Comparison of ENCODE assay signal across 8 cellular contexts in genomic region chr17:79008666-79009387, GRCh38. TPM values are rescaled to one million over a fixed set of nuclear protein-coding genes. Genes with fewer than 3 reads are reported as not detected.
A peak's percentile ranks its signal among the peaks of the same experiment; 100 is the strongest.
DNase-seq lines count a peak whose midpoint lies in the region; ATAC-seq and TF ChIP-seq lines count a peak whose summit lies in the region.

No MANE protein-coding gene starts in this region.

- no peak for TF ChIP-seq POLR2A in NB4 (IDR thresholded peaks at IDR 0.05; ENCODE audit: extremely low read depth, insufficient read length)

- H2AFZ ChIP-seq in neural progenitor cell (replicated peaks), result peak overlapping the region; percentile 51

- H3K4me1 ChIP-seq in neural progenitor cell, result peaks cover 8% of the 10 kb centered on the region

- DNase-seq in CD4-positive, alpha-beta T cell, result no peak
- no peak for DNase-seq in NB4 (ENCODE audit: low read depth)
- DNase-seq in epithelial cell of esophagus (ENCODE audit: low read depth), result no peak
- DNase-seq in neural progenitor cell (ENCODE audit: low spot score), result no peak

- POLR2A ChIA-PET in CD4-positive, alpha-beta T cell (lab: Charles Lee), result interaction anchor here (1.0 kb wide), 1 partner anchor 66 kb away, joined by 3 read pairs; the partner anchor contains the start of gene ENGASE

- intact Hi-C loops in CD4-positive, alpha-beta T cell (cut with DNase I, micrococcal nuclease), result no loop called here

- H3K9me3 Mint-ChIP-seq in CD4-positive, alpha-beta T cell, result no peaks in the 10 kb centered on the region
- peaks cover 18% of the 10 kb centered on the region for H3K9me3 Mint-ChIP-seq in neural progenitor cell

- H3K9ac ChIP-seq in neural progenitor cell, result peak overlapping the region; percentile 84

- peaks cover 48% of the 10 kb centered on the region for H3K4me1 Mint-ChIP-seq in CD4-positive, alpha-beta T cell (ENCODE audit: low read depth)
- peaks cover 27% of the 10 kb centered on the region for H3K4me1 Mint-ChIP-seq in neural progenitor cell

- ATAC-seq in CD4-positive, alpha-beta T cell (ENCODE audit: poor library complexity), result no peak
- no peak for ATAC-seq in GM18519 (IDR thresholded peaks at IDR 0.05; ENCODE audit: low FRiP score, unreplicated experiment)
- ATAC-seq in HG03442 (IDR thresholded peaks at IDR 0.05; ENCODE audit: unreplicated experiment), result no peak
- ATAC-seq in GM19035 (IDR thresholded peaks at IDR 0.05; ENCODE audit: unreplicated experiment), result no peak
- no peak for ATAC-seq in HG03460 (IDR thresholded peaks at IDR 0.05; ENCODE audit: unreplicated experiment)

- no peaks in the 10 kb centered on the region for H3K27me3 Mint-ChIP-seq in CD4-positive, alpha-beta T cell
- peaks cover 18% of the 10 kb centered on the region for H3K27me3 Mint-ChIP-seq in neural progenitor cell (ENCODE audit: insufficient read depth, low read depth)

- no peaks in the 10 kb centered on the region for H3K9me3 ChIP-seq in CD4-positive, alpha-beta T cell (ENCODE audit: control insufficient read depth, low read length)
- peaks cover 6% of the 10 kb centered on the region for H3K9me3 ChIP-seq in neural progenitor cell (ENCODE audit: low read depth)

- H3K4me3 Mint-ChIP-seq in CD4-positive, alpha-beta T cell, result peak overlapping the region; percentile 94
- H3K4me3 Mint-ChIP-seq in neural progenitor cell, result peak overlapping the region; percentile 96

- peak overlapping the region; percentile 98 for H3K4me2 ChIP-seq in neural progenitor cell

- H3K27ac Mint-ChIP-seq in CD4-positive, alpha-beta T cell, result peak overlapping the region; percentile 91
- H3K27ac Mint-ChIP-seq in neural progenitor cell, result peak overlapping the region; percentile 26

- H4K20me1 ChIP-seq in neural progenitor cell (ENCODE audit: low read depth), result peaks cover 34% of the 10 kb centered on the region

- H3K36me3 Mint-ChIP-seq in CD4-positive, alpha-beta T cell (ENCODE audit: low read depth), result peaks cover 15% of the 10 kb centered on the region
- H3K36me3 Mint-ChIP-seq in neural progenitor cell, result no peaks in the 10 kb centered on the region

- no peaks in the 10 kb centered on the region for H3F3A ChIP-seq in neural progenitor cell (ENCODE audit: low read depth)

- peak overlapping the region; percentile 62 for H3K27ac ChIP-seq in CD4-positive, alpha-beta T cell (ENCODE audit: low read depth, low read length)
- H3K27ac ChIP-seq in neural progenitor cell, result no peak overlapping the region

- no peak for TF ChIP-seq CTCF in CD4-positive, alpha-beta T cell (IDR thresholded peaks at IDR 0.05)
- TF ChIP-seq CTCF in NB4 (IDR thresholded peaks at IDR 0.05; ENCODE audit: low read depth, low read length) (no peak), epithelial cell of esophagus (IDR thresholded peaks at IDR 0.05; ENCODE audit: insufficient read depth, low read depth, low read length, missing control alignments) (no peak), neural progenitor cell (IDR thresholded peaks at IDR 0.05) (no peak)

- H3K4me3 ChIP-seq in NB4 (ENCODE audit: low read depth, low read length) (peak overlapping the region; percentile 92), epithelial cell of esophagus (ENCODE audit: low read length) (peak overlapping the region; percentile 83), neural progenitor cell (peak overlapping the region; percentile 98)

- CTCF ChIA-PET in CD4-positive, alpha-beta T cell (lab: Charles Lee), result no interaction called here

- no peaks in the 10 kb centered on the region for H3K27me3 ChIP-seq in CD4-positive, alpha-beta T cell (ENCODE audit: control insufficient read depth, insufficient read depth, low read length)
- no peaks in the 10 kb centered on the region for H3K27me3 ChIP-seq in neural progenitor cell

- H3K79me2 ChIP-seq in neural progenitor cell (ENCODE audit: low read depth), result peaks cover 32% of the 10 kb centered on the region

- H3K36me3 ChIP-seq in neural progenitor cell, result no peaks in the 10 kb centered on the region

RNA-seq across cellular contexts. Expression of gene CANT1, which starts 0.7 kb away (rescaled TPM):
- total RNA-seq in CD4-positive, alpha-beta T cell, result 10 to 100 TPM; 28.3 to 30.0 TPM
- 24.3 and 61.3 TPM in 2 replicates for total RNA-seq in neural progenitor cell (ENCODE audit: low replicate concordance)

RNA-seq across cellular contexts. Expression of gene C1QTNF1, which starts 15.1 kb away (rescaled TPM):
- total RNA-seq in CD4-positive, alpha-beta T cell, result not detected
- 1.4 and 2.6 TPM in 2 replicates for total RNA-seq in neural progenitor cell (ENCODE audit: low replicate concordance)

RNA-seq across cellular contexts. Expression of gene LGALS3BP, which starts 29.1 kb away (rescaled TPM):
- total RNA-seq in CD4-positive, alpha-beta T cell, result 10 to 100 TPM; 38.8 to 41.0 TPM
- 17.5 and 64.3 TPM in 2 replicates for total RNA-seq in neural progenitor cell (ENCODE audit: low replicate concordance)
